Comparison of ENCODE assay signal across 22 cellular contexts in the genomic region with DNA sequence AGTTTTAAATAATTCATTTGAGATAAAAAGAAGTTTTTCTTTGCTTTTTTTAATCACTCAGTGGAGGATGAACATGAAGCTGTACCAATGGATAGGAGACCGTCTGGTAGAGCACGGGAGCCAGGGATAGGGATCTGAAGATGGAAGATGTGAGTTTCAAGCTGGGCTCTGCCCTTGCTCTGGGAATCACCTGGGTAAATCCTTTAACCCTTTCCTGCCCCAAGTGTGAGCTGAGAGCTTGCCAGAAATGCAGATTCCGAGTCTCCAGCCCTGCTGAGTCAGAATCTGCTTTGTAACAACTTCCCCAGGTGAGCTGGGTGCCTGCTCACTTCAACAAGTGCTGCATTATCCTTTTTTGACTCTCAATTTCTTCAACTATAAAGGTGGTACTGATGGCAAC. TPM values are rescaled to one million over a fixed set of nuclear protein-coding genes. Genes with fewer than 3 reads are reported as not detected.
DNase-seq lines count a peak whose midpoint lies in the region; ATAC-seq, FAIRE-seq and TF ChIP-seq lines count a peak whose summit lies in the region.
"Had no signal": no experiment of that assay in that cellular context is flagged by ENCODE, and none has a peak within 500 bp of the region (broad histone marks: within the 10 kb centered on the region; RNA-seq: fewer than 3 reads in every experiment).

No MANE protein-coding gene starts in this region.

- H3K4me2 ChIP-seq in GM23338 (no peak overlapping the region), keratinocyte (ENCODE audit: control insufficient read depth, extremely low read depth, insufficient read depth, low read depth, low read length) (no peak overlapping the region), neural progenitor cell (no peak overlapping the region)
- H3K4me2 ChIP-seq: A549 had no signal

- H3K27ac ChIP-seq in GM23338 (ENCODE audit: low read depth) (no peak overlapping the region), endodermal cell (ENCODE audit: low read depth, low read length) (no peak overlapping the region), keratinocyte (ENCODE audit: control insufficient read depth, insufficient read depth, low read length) (no peak overlapping the region), thoracic aorta (peak overlapping the region; percentile 88 to 90), neural progenitor cell (no peak overlapping the region)
- H3K27ac ChIP-seq: 22Rv1, A549, C4-2B, GM23248, HL-60 had no signal

- H3K9me2 ChIP-seq in GM23338 (ENCODE audit: insufficient read depth) = no peaks in the 10 kb centered on the region; the same call in 1 of the 2 replicates

- peak; percentile 72 for ATAC-seq in GM23338
- no peak for ATAC-seq in thoracic aorta (ENCODE audit: insufficient number of reproducible peaks, low FRiP score, low read depth)
- no peak for ATAC-seq in stimulated activated naive B cell treated with anti-CD40 and anti-IgM and Interleukin-4, amounts not matched to agents 10 μg/mL and 1 μg/mL and 100 μg/mL, for 72 hours (replicated peaks)
- ATAC-seq: A549 had no signal

- H3K4me1 Mint-ChIP-seq in GM23338 = peaks cover 15% of the 10 kb centered on the region
- no peaks in the 10 kb centered on the region for H3K4me1 Mint-ChIP-seq in endodermal cell
- H3K4me1 Mint-ChIP-seq in stimulated activated naive B cell treated with anti-CD40 and anti-IgM and Interleukin-4, amounts not matched to agents 10 μg/mL and 1 μg/mL and 100 μg/mL, for 72 hours = no peaks in the 10 kb centered on the region
- H3K4me1 Mint-ChIP-seq in neural progenitor cell = no peaks in the 10 kb centered on the region

- no peaks in the 10 kb centered on the region for H3K9me1 ChIP-seq in keratinocyte (ENCODE audit: control insufficient read depth, extremely low read depth, insufficient read depth, low read length)

- H3K9me3 Mint-ChIP-seq in GM23338 (no peaks in the 10 kb centered on the region; the same call in 2 of the 3 replicates), endodermal cell (no peaks in the 10 kb centered on the region), neural progenitor cell (no peaks in the 10 kb centered on the region)
- H3K9me3 Mint-ChIP-seq in stimulated activated naive B cell treated with anti-CD40 and anti-IgM and Interleukin-4, amounts not matched to agents 10 μg/mL and 1 μg/mL and 100 μg/mL, for 72 hours = no peaks in the 10 kb centered on the region
- H3K9me3 Mint-ChIP-seq: CD4-positive, alpha-beta T cell had no signal

- no peaks in the 10 kb centered on the region for H3K36me3 Mint-ChIP-seq in GM23338 (ENCODE audit: low read depth)
- no peaks in the 10 kb centered on the region for H3K36me3 Mint-ChIP-seq in endodermal cell (ENCODE audit: low read depth)
- H3K36me3 Mint-ChIP-seq in stimulated activated naive B cell treated with anti-CD40 and anti-IgM and Interleukin-4, amounts not matched to agents 10 μg/mL and 1 μg/mL and 100 μg/mL, for 72 hours = no peaks in the 10 kb centered on the region
- H3K36me3 Mint-ChIP-seq in neural progenitor cell = no peaks in the 10 kb centered on the region

- H3K4me3 Mint-ChIP-seq in GM23338 (no peak overlapping the region), endodermal cell (no peak overlapping the region), neural progenitor cell (no peak overlapping the region)
- no peak overlapping the region for H3K4me3 Mint-ChIP-seq in stimulated activated naive B cell treated with anti-CD40 and anti-IgM and Interleukin-4, amounts not matched to agents 10 μg/mL and 1 μg/mL and 100 μg/mL, for 72 hours
- H3K4me3 Mint-ChIP-seq: CD4-positive, alpha-beta T cell had no signal

- peaks cover 23% of the 10 kb centered on the region for H3K27me3 Mint-ChIP-seq in GM23338 (ENCODE audit: insufficient read depth, low read depth, poor library complexity)
- no peaks in the 10 kb centered on the region for H3K27me3 Mint-ChIP-seq in endodermal cell (ENCODE audit: insufficient read depth)
- H3K27me3 Mint-ChIP-seq in stimulated activated naive B cell treated with anti-CD40 and anti-IgM and Interleukin-4, amounts not matched to agents 10 μg/mL and 1 μg/mL and 100 μg/mL, for 72 hours = no peaks in the 10 kb centered on the region
- peaks cover 3% of the 10 kb centered on the region for H3K27me3 Mint-ChIP-seq in neural progenitor cell (ENCODE audit: insufficient read depth, low read depth)
- H3K27me3 Mint-ChIP-seq: CD4-positive, alpha-beta T cell had no signal

- FAIRE-seq in keratinocyte (lab: Jason Lieb, UNC) (peak; percentile 59), H54 (lab: Jason Lieb, UNC) (no peak)
- FAIRE-seq: A549, D721Med, G401.6, GM12891, GM19239 had no signal

- H3F3A ChIP-seq in GM23338 (replicated peaks; ENCODE audit: low read depth) (no peaks in the 10 kb centered on the region), neural progenitor cell (ENCODE audit: low read depth) (no peaks in the 10 kb centered on the region)

- H4K20me1 ChIP-seq in GM23338 (replicated peaks; ENCODE audit: insufficient read depth) (no peaks in the 10 kb centered on the region), keratinocyte (ENCODE audit: control insufficient read depth, extremely low read depth, insufficient read depth, low read length) (no peaks in the 10 kb centered on the region), neural progenitor cell (ENCODE audit: low read depth) (no peaks in the 10 kb centered on the region)

- no peak overlapping the region for H2AFZ ChIP-seq in GM23338
- H2AFZ ChIP-seq in keratinocyte (ENCODE audit: control insufficient read depth, low read length) = no peak overlapping the region
- H2AFZ ChIP-seq in neural progenitor cell (replicated peaks) = no peak overlapping the region
- H2AFZ ChIP-seq: GM23248 had no signal

- H3K79me2 ChIP-seq in GM23338 (replicated peaks; ENCODE audit: insufficient read depth) (no peaks in the 10 kb centered on the region), keratinocyte (ENCODE audit: control insufficient read depth, insufficient read depth, low read length) (no peaks in the 10 kb centered on the region), neural progenitor cell (ENCODE audit: low read depth) (no peaks in the 10 kb centered on the region)

- H3K9me3 ChIP-seq in endodermal cell (ENCODE audit: control insufficient read depth, low read length) (no peaks in the 10 kb centered on the region), keratinocyte (ENCODE audit: control insufficient read depth, low read depth, low read length) (no peaks in the 10 kb centered on the region), thoracic aorta (no peaks in the 10 kb centered on the region), neural progenitor cell (ENCODE audit: low read depth) (no peaks in the 10 kb centered on the region)
- H3K9me3 ChIP-seq: A549, Caco-2, HAP-1 had no signal

- dilution Hi-C loops in keratinocyte (cut with MboI; ENCODE audit: extremely low pct_ligation_motif_present, low sequenced_read_pairs) = no loop called here

- no peak for TF ChIP-seq POLR2A in H54 (IDR thresholded peaks at IDR 0.05; ENCODE audit: low read depth, low read length)

- H3K9ac ChIP-seq in endodermal cell (ENCODE audit: extremely low read depth, low read length, poor library complexity, severe bottlenecking) (no peak overlapping the region), keratinocyte (ENCODE audit: control insufficient read depth, extremely low read depth, insufficient read depth, low read length) (no peak overlapping the region), neural progenitor cell (no peak overlapping the region)
- H3K9ac ChIP-seq: GM23248 had no signal

- WGBS in endodermal cell (ENCODE audit: insufficient coverage in 1 of 2, insufficient read length in 1 of 2), 2 experiments = 23 to 25% methylated on average over 3 of the region's 3 CpGs

- H3K36me3 ChIP-seq in GM23338 (ENCODE audit: insufficient read depth) (no peaks in the 10 kb centered on the region), endodermal cell (ENCODE audit: control insufficient read depth, insufficient read depth, low read length) (no peaks in the 10 kb centered on the region), keratinocyte (ENCODE audit: control insufficient read depth in 2 of 2, extremely low read depth in 1 of 2, insufficient read depth in 2 of 2, low read length in 2 of 2) (no peaks in the 10 kb centered on the region), thoracic aorta (no peaks in the 10 kb centered on the region), neural progenitor cell (no peaks in the 10 kb centered on the region)
- H3K36me3 ChIP-seq: HAP-1 had no signal

- H3K27ac Mint-ChIP-seq in GM23338 (no peak overlapping the region), endodermal cell (no peak overlapping the region), neural progenitor cell (no peak overlapping the region)
- H3K27ac Mint-ChIP-seq in stimulated activated naive B cell treated with anti-CD40 and anti-IgM and Interleukin-4, amounts not matched to agents 10 μg/mL and 1 μg/mL and 100 μg/mL, for 72 hours = no peak overlapping the region
- H3K27ac Mint-ChIP-seq: CD4-positive, alpha-beta T cell had no signal

- no peak for TF ChIP-seq CTCF in GM23338 (conservative IDR thresholded peaks at IDR 0.05; ENCODE audit: low read depth in 2 of 2)
- TF ChIP-seq CTCF in endodermal cell (conservative IDR thresholded peaks at IDR 0.05) = no peak
- TF ChIP-seq CTCF in keratinocyte (optimal IDR thresholded peaks at IDR 0.05 in 1 of 3, IDR thresholded peaks at IDR 0.05 in 1 of 3, conservative IDR thresholded peaks at IDR 0.05 in 1 of 3; ENCODE audit: extremely low read depth in 1 of 3, insufficient read depth in 2 of 3, low read length in 3 of 3) = no peak
- no peak for TF ChIP-seq CTCF in thoracic aorta (IDR thresholded peaks at IDR 0.05)
- no peak for TF ChIP-seq CTCF in neural progenitor cell (IDR thresholded peaks at IDR 0.05)

- H3K4me3 ChIP-seq in GM23338 (no peak overlapping the region), endodermal cell (ENCODE audit: low read length) (no peak overlapping the region), keratinocyte (ENCODE audit: control insufficient read depth in 2 of 3, extremely low read depth in 1 of 3, insufficient read depth in 2 of 3, low read depth in 1 of 3, low read length in 3 of 3) (no peak overlapping the region), thoracic aorta (no peak overlapping the region), neural progenitor cell (no peak overlapping the region)
- H3K4me3 ChIP-seq: A549, GM23248, HAP-1 had no signal

- DNase-seq in GM23338 (ENCODE audit: low spot score) (peak; percentile 29), endodermal cell (peak; percentile 60), keratinocyte (ENCODE audit: low read depth, low spot score) (no peak), thoracic aorta (ENCODE audit: low spot score) (no peak), H54 (ENCODE audit: insufficient read length, low spot score) (no peak), neural progenitor cell (ENCODE audit: low spot score) (no peak)
- DNase-seq in stimulated activated naive B cell treated with anti-CD40 and anti-IgM and Interleukin-4, amounts not matched to agents 10 μg/mL and 1 μg/mL and 100 μg/mL, for 72 hours = no peak
- DNase-seq: AML-193; Caco-2; CD4-positive, alpha-beta T cell; GM23248 had no signal

- H3K27me3 ChIP-seq in GM23338 (ENCODE audit: insufficient read depth) (no peaks in the 10 kb centered on the region), endodermal cell (ENCODE audit: control insufficient read depth, insufficient read depth, low read length, poor library complexity, severe bottlenecking) (no peaks in the 10 kb centered on the region), keratinocyte (ENCODE audit: control insufficient read depth, extremely low read depth, insufficient read depth, low read length) (no peaks in the 10 kb centered on the region), thoracic aorta (replicated peaks; ENCODE audit: insufficient read depth) (no peaks in the 10 kb centered on the region), neural progenitor cell (peaks cover 67% of the 10 kb centered on the region)

- H3K4me1 ChIP-seq in GM23338 (ENCODE audit: insufficient read depth) (peaks cover 11% of the 10 kb centered on the region; the same call in 1 of the 2 replicates), endodermal cell (ENCODE audit: control insufficient read depth, insufficient read depth, low read length) (no peaks in the 10 kb centered on the region), keratinocyte (ENCODE audit: control insufficient read depth, extremely low read depth, insufficient read depth, low read length) (peaks cover under 1% of the 10 kb centered on the region), thoracic aorta (ENCODE audit: control insufficient read depth in 1 of 2, low read depth in 2 of 2) (peaks cover 27 to 70% of the 10 kb centered on the region in 2 donors), neural progenitor cell (no peaks in the 10 kb centered on the region)
- H3K4me1 ChIP-seq: A549, Caco-2, HAP-1 had no signal

RNA-seq across cellular contexts. Expression of a gene that starts 44.1 kb away (rescaled TPM):
- total RNA-seq in GM23338 (2014; rRNA removed; shearing (Covaris generic)) = 0.14 and 1.0 TPM in 2 replicates
- polyA plus RNA-seq in GM23338 (2016; fragmentation: Nextera tagmentation; extraction: Ambion mirVana) (0.44 and 0.47 TPM in 2 replicates), keratinocyte (0.08 to 0.19 TPM (median 0.09 TPM) in 3 replicates)
- total RNA-seq in endodermal cell (not detected), thoracic aorta (100 to 1,000 TPM in 1 of 2 donors, 10 to 100 TPM in 1; 40.2 to 177 TPM), neural progenitor cell (ENCODE audit: low replicate concordance) (0.09 TPM in 1 of 2 replicates, not detected in the other)
- polyA plus RNA-seq in endodermal cell (2013, experiment 1 of 2) = 0.75 TPM
- polyA plus RNA-seq in endodermal cell (2013, experiment 2 of 2) = 0.91 TPM
- polyA plus RNA-seq in keratinocyte (2011; ENCODE audit: low read depth) = 1.1 TPM
- polyA plus RNA-seq in keratinocyte (2011; cell fraction: cytosol; rRNA removed) = 0.06 and 0.12 TPM in 2 replicates
- polyA plus RNA-seq in keratinocyte (2011; cell fraction: nucleus; rRNA removed) = 0.23 and 0.35 TPM in 2 replicates
- 0.07 TPM in 1 of 2 replicates, not detected in the other for polyA plus RNA-seq in keratinocyte (2012; ENCODE audit: low replicate concordance)
- polyA minus RNA-seq in keratinocyte = 0.61 to 0.89 TPM in 2 of 3 replicates, not detected in the other
- not detected for polyA minus RNA-seq in keratinocyte (2011; cell fraction: cytosol; rRNA and poly(A)+ RNA removed)
- 0.42 and 1.0 TPM in 2 replicates for polyA minus RNA-seq in keratinocyte (2011; cell fraction: nucleus; rRNA and poly(A)+ RNA removed)
- total RNA-seq: Caco-2; CD4-positive, alpha-beta T cell; HT1080 had no signal
- polyA plus RNA-seq: A549, BJ had no signal

Comparison
In these comparisons a context has a peak if more than half of its experiments do, and no peak if none do; other contexts are left out.
1. DNase-seq: peak in GM23338 (single experiment) and endodermal cell (single experiment); none in keratinocyte (single experiment), thoracic aorta (single experiment), H54 (single experiment), stimulated activated naive B cell treated with anti-CD40 and anti-IgM and Interleukin-4, amounts not matched to agents 10 μg/mL and 1 μg/mL and 100 μg/mL, for 72 hours (single experiment) and neural progenitor cell (single experiment).
2. H3K27ac ChIP-seq: peak in thoracic aorta (2 of 2); none in GM23338 (single experiment), endodermal cell (single experiment), keratinocyte (single experiment) and neural progenitor cell (single experiment).
3. RNA of a gene that starts 44.1 kb away (total RNA-seq): 40.2 to 177 TPM in thoracic aorta; 0.14 to 1.0 TPM in GM23338, not detected in endodermal cell and 0.09 TPM in neural progenitor cell; every median in the first group is over 10 times any median in the second.